8 cellular contexts compared by ENCODE assay signal in genomic region chr17:50148226-50149098, GRCh38. TPM values are rescaled to one million over a fixed set of nuclear protein-coding genes. Genes with fewer than 3 reads are reported as not detected.
DNase-seq lines count a peak whose midpoint lies in the region; ATAC-seq and TF ChIP-seq lines count a peak whose summit lies in the region.

No MANE protein-coding gene starts in this region.

- H3K9me3 ChIP-seq in adrenal gland (replicated peaks in 1 of 3) = no peaks in the 10 kb centered on the region
- no peaks in the 10 kb centered on the region for H3K9me3 ChIP-seq in gastrocnemius medialis

- TF ChIP-seq POLR2A in adrenal gland (IDR thresholded peaks at IDR 0.05) = no peak
- no peak for TF ChIP-seq POLR2A in gastrocnemius medialis (IDR thresholded peaks at IDR 0.05)

- peak; percentile 59 for DNase-seq in NK-92 treated with Interleukin-12 subunit alpha and Interleukin-12 subunit beta, amount 100 ng/mL, for 24 hours (lab: John Stamatoyannopoulos, UW)
- DNase-seq in NK-92 (lab: John Stamatoyannopoulos, UW; ENCODE audit: unreplicated experiment) (no peak), adrenal gland (peak in 4 of 7 donors; percentile 53 to 65 (median 63)), hepatic stellate cell (ENCODE audit: low spot score) (peak; percentile 86), gastrocnemius medialis (peak in 1 of 2 donors; percentile 60)

- H3K36me3 ChIP-seq in adrenal gland (replicated peaks in 1 of 2) (peaks cover 0 to 19% of the 10 kb centered on the region in 2 donors), gastrocnemius medialis (peaks cover 0 to 4% of the 10 kb centered on the region in 2 donors)

- H3K4me1 ChIP-seq in adrenal gland (replicated peaks in 1 of 2) (peaks cover 60 to 71% of the 10 kb centered on the region in 2 donors), gastrocnemius medialis (peaks cover 52 to 55% of the 10 kb centered on the region in 2 donors)

- intact Hi-C loops in adrenal gland (cut with DNase I) = loop anchor here in 1 of 2 donors (5.0 kb wide), 1 partner anchor 51 kb away; the partner anchor contains the start of gene PDK2
- intact Hi-C loops in gastrocnemius medialis (cut with DNase I; ENCODE audit: low total_unique reads) = loop anchor here (5.0 kb wide), 1 partner anchor 36 kb away; no protein-coding TSS in a partner anchor

- H3K4me3 Mint-ChIP-seq in T-helper 1 cell treated with Interleukin-12 subunit alpha and Interleukin-12 subunit beta and Interleukin-4 antibody, amounts not matched to agents 30 μg/mL and 1 μg/mL, for 36 hours = peak overlapping the region; percentile 99

- TF ChIP-seq CTCF in adrenal gland (IDR thresholded peaks at IDR 0.05) = peak in 2 of 6 experiments; percentile 16 to 18
- TF ChIP-seq CTCF in gastrocnemius medialis (IDR thresholded peaks at IDR 0.05 in 4 of 5, conservative IDR thresholded peaks at IDR 0.05 in 1 of 5) = peak in 1 of 5 experiments; percentile 33

- 1 to 2% (median 2%) methylated on average over 8 to 27 of the region's 27 CpGs for WGBS in adrenal gland, 4 donors

- H3K27me3 ChIP-seq in adrenal gland (no peaks in the 10 kb centered on the region), gastrocnemius medialis (no peaks in the 10 kb centered on the region)

- peaks cover 41% of the 10 kb centered on the region for H3K4me1 Mint-ChIP-seq in T-helper 1 cell treated with Interleukin-12 subunit alpha and Interleukin-12 subunit beta and Interleukin-4 antibody, amounts not matched to agents 30 μg/mL and 1 μg/mL, for 36 hours (ENCODE audit: low read depth)

- H3K4me3 ChIP-seq in adrenal gland = peak overlapping the region in 3 of 4 donors; percentile 19 to 92 (median 60)
- H3K4me3 ChIP-seq in gastrocnemius medialis = peak overlapping the region; percentile 76 to 95 (median 84)

- H3K27me3 Mint-ChIP-seq in T-helper 1 cell treated with Interleukin-12 subunit alpha and Interleukin-12 subunit beta and Interleukin-4 antibody, amounts not matched to agents 30 μg/mL and 1 μg/mL, for 36 hours (ENCODE audit: low read depth) = no peaks in the 10 kb centered on the region

- H3K27ac Mint-ChIP-seq in T-helper 1 cell treated with Interleukin-12 subunit alpha and Interleukin-12 subunit beta and Interleukin-4 antibody, amounts not matched to agents 30 μg/mL and 1 μg/mL, for 36 hours = peak overlapping the region; percentile 87

- H3K27ac ChIP-seq in adrenal gland (peak overlapping the region; percentile 23 to 94 (median 89)), gastrocnemius medialis (peak overlapping the region; percentile 85 to 93 (median 91))

- in situ Hi-C loops in gastrocnemius medialis (cut with MboI; ENCODE audit: low sequenced_read_pairs in 4 of 4) = no loop called here

- H3K9me3 Mint-ChIP-seq in T-helper 1 cell treated with Interleukin-12 subunit alpha and Interleukin-12 subunit beta and Interleukin-4 antibody, amounts not matched to agents 30 μg/mL and 1 μg/mL, for 36 hours = no peaks in the 10 kb centered on the region

- ATAC-seq in HG03571 (IDR thresholded peaks at IDR 0.05; ENCODE audit: unreplicated experiment) (peak; percentile 29), gastrocnemius medialis (peak in 1 of 2 donors; percentile 11), HG02571 (IDR thresholded peaks at IDR 0.05; ENCODE audit: unreplicated experiment) (no peak)

- peaks cover 36% of the 10 kb centered on the region for H3K36me3 Mint-ChIP-seq in T-helper 1 cell treated with Interleukin-12 subunit alpha and Interleukin-12 subunit beta and Interleukin-4 antibody, amounts not matched to agents 30 μg/mL and 1 μg/mL, for 36 hours (ENCODE audit: low read depth)

RNA-seq across cellular contexts. Expression of gene PPP1R9B, which starts 2.0 kb away (rescaled TPM):
- total RNA-seq in adrenal gland (10 to 100 TPM; 43.9 to 87.0 (median 62.0) TPM), gastrocnemius medialis (10 to 100 TPM in 2 of 4 donors, 1 to 10 TPM in 2; 4.7 to 18.8 (median 11.0) TPM)
- polyA plus RNA-seq in adrenal gland = 100 to 1,000 TPM in 1 of 3 donors, 10 to 100 TPM in 2; 21.8 to 128 (median 27.2) TPM

RNA-seq across cellular contexts. Expression of gene SGCA, which starts 17.3 kb away (rescaled TPM):
- total RNA-seq in adrenal gland (1 to 10 TPM in 3 of 8 donors, under 1 TPM in 2, not detected in 3; 0.28 to 3.0 (median 1.2) TPM), gastrocnemius medialis (100 to 1,000 TPM; 227 to 385 (median 292) TPM)
- 1 to 10 TPM in 2 of 3 donors, not detected in 1; 5.2 to 5.5 TPM for polyA plus RNA-seq in adrenal gland

RNA-seq across cellular contexts. Expression of gene SAMD14, which starts 18.5 kb away (rescaled TPM):
- 10 to 100 TPM in 1 of 8 donors, 1 to 10 TPM in 7; 1.3 to 12.6 (median 4.0) TPM for total RNA-seq in adrenal gland
- polyA plus RNA-seq in adrenal gland = 10 to 100 TPM in 1 of 3 donors, 1 to 10 TPM in 2; 1.1 to 11.0 (median 3.0) TPM
- 1 to 10 TPM in 1 of 4 donors, under 1 TPM in 2, not detected in 1; 0.04 to 3.8 (median 0.31) TPM for total RNA-seq in gastrocnemius medialis

RNA-seq across cellular contexts. Expression of gene COL1A1, which starts 53.0 kb away (rescaled TPM):
- total RNA-seq in adrenal gland (100 to 1,000 TPM in 4 of 8 donors, 10 to 100 TPM in 4; 50.2 to 263 (median 105) TPM), gastrocnemius medialis (1 to 10 TPM; 1.7 to 9.5 (median 5.1) TPM)
- polyA plus RNA-seq in adrenal gland = 100 to 1,000 TPM in 1 of 3 donors, 10 to 100 TPM in 2; 39.6 to 101 (median 40.1) TPM

RNA-seq across cellular contexts. Expression of gene PDK2, which starts 53.3 kb away (rescaled TPM):
- total RNA-seq in adrenal gland = 100 to 1,000 TPM in 7 of 8 donors, 10 to 100 TPM in 1; 98.9 to 225 (median 137) TPM
- polyA plus RNA-seq in adrenal gland = 100 to 1,000 TPM in 1 of 3 donors, 10 to 100 TPM in 2; 48.5 to 110 (median 59.7) TPM
- 100 to 1,000 TPM; 111 to 335 (median 124) TPM for total RNA-seq in gastrocnemius medialis

Comparison
In these comparisons a context has a peak if more than half of its experiments do, and no peak if none do; other contexts are left out.
1. RNA of gene SGCA, which starts 17.3 kb away (total RNA-seq): 227 to 385 TPM in gastrocnemius medialis; 0.28 to 3.0 TPM in adrenal gland; every median in the first group is over 10 times any median in the second.